In genomic region chr11:121996574-121996973, GRCh38 we compare ENCODE assay signal across 24 cellular contexts.
"Had no signal": no experiment of that assay in that cellular context is flagged by ENCODE, and none has a peak within 500 bp of the region (broad histone marks: within the 10 kb centered on the region; RNA-seq: fewer than 3 reads in every experiment).

No MANE protein-coding gene starts in this region.

- H3K4me1 ChIP-seq: ascending aorta, body of pancreas, Peyer's patch had no signal

- DNase-seq: activated B cell treated with CpG ODN at 0.5 μM for 24 hours; activated CD8-positive, alpha-beta memory T cell treated with anti-CD3 and anti-CD28 coated beads, Interleukin-2, amount 50 U/mL, for 48 hours; activated CD8-positive, alpha-beta T cell treated with anti-CD3 and anti-CD28 coated beads for 36 hours; activated effector memory CD4-positive, alpha-beta T cell treated with Interleukin-2 at 50 U/mL for 16 hours; activated naive CD4-positive, alpha-beta T cell; activated T-cell treated with anti-CD3 and anti-CD28 coated beads, Interleukin-2, amount 50 U/mL, for 1 hour; amniotic stem cell; body of pancreas; KG1; NCI-H1092; NCI-H1417; NCI-H1930; NCI-H2107; NCI-H510A treated with DMSO at 0.1 percent for 48 hours; NCI-H69; NK-92 treated with Interleukin-12 subunit alpha and Interleukin-12 subunit beta, amount 100 ng/mL, for 24 hours; OCI-M1; Peyer's patch; SIG-M5; T-cell; T-helper 2 cell; T1000 had no signal

- H3K4me3 ChIP-seq: ascending aorta, body of pancreas, Peyer's patch had no signal

- H3K9me3 ChIP-seq: ascending aorta, body of pancreas, Peyer's patch had no signal

- H3K27ac ChIP-seq: ascending aorta, body of pancreas, Peyer's patch, RWPE1 had no signal

- H3K27me3 ChIP-seq: ascending aorta, body of pancreas, Peyer's patch had no signal

- ATAC-seq: activated CD8-positive, alpha-beta T cell treated with anti-CD3 and anti-CD28 coated beads for 36 hours; body of pancreas; T-cell had no signal
